20 cellular contexts compared by ENCODE assay signal in genomic region chr17:38658741-38659345, GRCh38. TPM values are rescaled to one million over a fixed set of nuclear protein-coding genes. Genes with fewer than 3 reads are reported as not detected.
DNase-seq lines count a peak whose midpoint lies in the region; FAIRE-seq and TF ChIP-seq lines count a peak whose summit lies in the region.
"Had no signal": no experiment of that assay in that cellular context is flagged by ENCODE, and none has a peak within 500 bp of the region (broad histone marks: within the 10 kb centered on the region; RNA-seq: fewer than 3 reads in every experiment).

No MANE protein-coding gene starts in this region.

- H3K18ac ChIP-seq in H1 (ENCODE audit: extremely low read depth, low read length) = no peak overlapping the region

- H3K4me1 ChIP-seq in H1 (replicated peaks in 1 of 4; ENCODE audit: control insufficient read depth in 3 of 4, insufficient read depth in 4 of 4, low read length in 3 of 4) = peaks cover 0 to 20% (median 6%) of the 10 kb centered on the region in 4 experiments; a peak in 6 of 7 replicates

- CTCF ChIA-PET in H1 (lab: Charles Lee; ENCODE audit: partially characterized antibody) = interaction anchor here (1.0 to 29.5 kb wide), 7 partner anchors 53 to 381 kb away, joined by 3 to 795 read pairs (median 181); partner anchors contain the start of gene SRCIN1

- H4K8ac ChIP-seq in H1 (ENCODE audit: extremely low read depth, insufficient read depth, low read length) = no peak overlapping the region; the same call in 1 of the 2 replicates

- no peaks in the 10 kb centered on the region for H4K20me1 ChIP-seq in H1 (replicated peaks in 1 of 2; ENCODE audit: control insufficient read depth in 1 of 2, insufficient read depth in 2 of 2, low read length in 2 of 2)

- POLR2A ChIA-PET in H1 (lab: Charles Lee; ENCODE audit: partially characterized antibody) = interaction anchor here (0.7 to 2.8 kb wide), 2 partner anchors 8 to 12 kb away, joined by 4 to 10 read pairs; no protein-coding TSS in a partner anchor

- no peak for TF ChIP-seq POLR2A in H1 (IDR thresholded peaks at IDR 0.05; ENCODE audit: control extremely low read depth in 1 of 2, low read depth in 2 of 2, low read length in 2 of 2)

- H3K27me3 ChIP-seq in H1 (replicated peaks in 1 of 4; ENCODE audit: control insufficient read depth in 3 of 4, extremely low read depth in 1 of 4, insufficient read depth in 3 of 4, low read length in 3 of 4) = peaks cover 0 to 3% (median 0%) of the 10 kb centered on the region in 4 experiments; a peak in 2 of 7 replicates

- H3K9me3 ChIP-seq in H1 (ENCODE audit: insufficient read depth in 2 of 2, low read depth in 1 of 2, low read length in 1 of 2) = no peaks in the 10 kb centered on the region
- H3K9me3 ChIP-seq: thoracic aorta had no signal

- no peak overlapping the region for H3K9ac ChIP-seq in H1 (replicated peaks in 1 of 4; ENCODE audit: extremely low read depth in 1 of 4, low read depth in 3 of 4, low read length in 3 of 4)

- TF ChIP-seq EP300 in H1 (IDR thresholded peaks at IDR 0.05; ENCODE audit: borderline replicate concordance in 1 of 2, low read depth in 2 of 2, low read length in 2 of 2) = no peak

- no peak overlapping the region for H3K27ac ChIP-seq in H1 (ENCODE audit: low read depth, low read length)
- H3K27ac ChIP-seq in temporal lobe (ENCODE audit: low read depth, low read length) = peak overlapping the region; percentile 93
- H3K27ac ChIP-seq: thoracic aorta, VCaP had no signal

- DNase-seq in SIG-M5 treated with dmso at 0.1 percent for 504 hours (lab: John Stamatoyannopoulos, UW; ENCODE audit: unreplicated experiment) (peak; percentile 36), SIG-M5 (lab: John Stamatoyannopoulos, UW) (no peak), NCI-H2029 (lab: John Stamatoyannopoulos, UW) (peak; percentile 62), H1 (ENCODE audit: low read depth in 1 of 2, low spot score in 2 of 2) (no peak), NCI-H1436 treated with DMSO at 0.1 percent for 48 hours (lab: John Stamatoyannopoulos, UW) (no peak), DMS 273 (lab: John Stamatoyannopoulos, UW; ENCODE audit: unreplicated experiment) (no peak)
- no peak for DNase-seq in stimulated activated CD4-positive, alpha-beta T cell treated with anti-CD3 and anti-CD28 coated beads, Interleukin-2, amount 100 ng/mL, for 48 hours
- DNase-seq: activated CD8-positive, alpha-beta memory T cell treated with anti-CD3 and anti-CD28 coated beads, Interleukin-2, amount 10 ng/mL, durations not matched to agents 7 days and 5 days; activated naive CD4-positive, alpha-beta T cell; CD8-positive, alpha-beta memory T cell; effector CD8-positive, alpha-beta T cell; GF-D8; MM.1S; naive thymus-derived CD4-positive, alpha-beta T cell had no signal

- WGBS in H1 (ENCODE audit: extremely low coverage in 1 of 2, insufficient coverage in 1 of 2, insufficient read length in 1 of 2, insufficient replicate concordance in 2 of 2, low coverage in 1 of 2, low lambda C conversion rate in 2 of 2, missing lambda C conversion rate in 1 of 2), 2 experiments = 93% methylated on average over 11 of the region's 13 CpGs; no CpG with 5 or more reads in 1 of the 2 experiments

- H3K23ac ChIP-seq in H1 (ENCODE audit: insufficient read length) = no peak overlapping the region

- no peak overlapping the region for H2BK5ac ChIP-seq in H1 (ENCODE audit: low read depth, low read length)

- no peak overlapping the region for H3K4me2 ChIP-seq in H1 (ENCODE audit: insufficient read depth in 1 of 2, low read depth in 2 of 2, low read length in 2 of 2)

- 0 out of 2 replicates have a peak overlapping the region, but pooled peaks have one; percentile 35 for H2BK12ac ChIP-seq in H1 (ENCODE audit: low read depth, low read length)

- no peak overlapping the region for H2BK20ac ChIP-seq in H1 (ENCODE audit: low read length)

- H2BK120ac ChIP-seq in H1 (replicated peaks; ENCODE audit: low read depth, low read length) = no peak overlapping the region

- H3K4me3 ChIP-seq in H1 (ENCODE audit: extremely low read depth in 1 of 4, insufficient read depth in 2 of 4, low read depth in 3 of 4, low read length in 4 of 4) = no peak overlapping the region
- H3K4me3 ChIP-seq: thoracic aorta had no signal

- no peak for TF ChIP-seq CTCF in H1 (IDR thresholded peaks at IDR 0.05; ENCODE audit: control extremely low read depth in 1 of 3, insufficient read depth in 1 of 3, low read depth in 1 of 3, low read length in 3 of 3)

- no peak overlapping the region for H4K91ac ChIP-seq in H1 (replicated peaks; ENCODE audit: insufficient read length, low read length)

- H3K36me3 ChIP-seq in H1 (ENCODE audit: control insufficient read depth in 2 of 4, insufficient read depth in 4 of 4, low read length in 3 of 4) = no peaks in the 10 kb centered on the region; a peak in 1 of 8 replicates
- H3K36me3 ChIP-seq: thoracic aorta had no signal

- no peaks in the 10 kb centered on the region for H3K79me2 ChIP-seq in H1 (ENCODE audit: control insufficient read depth in 1 of 2, insufficient read depth in 2 of 2, low read length in 2 of 2)

- H2AK5ac ChIP-seq in H1 (ENCODE audit: low read depth, low read length) = no peak overlapping the region

- no peak overlapping the region for H3K14ac ChIP-seq in H1 (ENCODE audit: insufficient read length)

- no peak for FAIRE-seq in H1 (lab: Jason Lieb, UNC)
- FAIRE-seq: A204.1, GM19239, HTR-8/SVneo had no signal

- H3K79me1 ChIP-seq in H1 (ENCODE audit: low read depth, low read length) = no peaks in the 10 kb centered on the region

- no peak overlapping the region for H3K56ac ChIP-seq in H1 (replicated peaks; ENCODE audit: insufficient read length, low read depth, low read length)

- no peak overlapping the region for H2AFZ ChIP-seq in H1 (ENCODE audit: low read length)

- no peak overlapping the region for H4K5ac ChIP-seq in H1 (ENCODE audit: insufficient read length, low read depth, low read length)

- no peaks in the 10 kb centered on the region for H3K23me2 ChIP-seq in H1 (ENCODE audit: low read depth, low read length)

- H2BK15ac ChIP-seq in H1 (ENCODE audit: low read length) = no peak overlapping the region

- TF ChIP-seq RAD21 in H1 (IDR thresholded peaks at IDR 0.05 in 1 of 2, conservative IDR thresholded peaks at IDR 0.05 in 1 of 2; ENCODE audit: low read depth in 2 of 2, low read length in 2 of 2) = no peak

- no peak overlapping the region for H3K4ac ChIP-seq in H1 (replicated peaks; ENCODE audit: insufficient read length, low read depth, low read length)

TF ChIP-seq in H1, 55 proteins besides CTCF, POLR2A, EP300 and RAD21 (continues in another document):
- no peak for TF ChIP-seq TCF12 (IDR thresholded peaks at IDR 0.05; ENCODE audit: low read depth, low read length)
- TF ChIP-seq MAX (IDR thresholded peaks at IDR 0.05) = no peak
- no peak for TF ChIP-seq HDAC2 (IDR thresholded peaks at IDR 0.05; ENCODE audit: borderline replicate concordance in 1 of 2, low read depth in 2 of 2, low read length in 2 of 2)
- no peak for TF ChIP-seq KDM4A (IDR thresholded peaks at IDR 0.05; ENCODE audit: low read depth, low read length, severe bottlenecking)
- no peak for TF ChIP-seq POU5F1 (IDR thresholded peaks at IDR 0.05; ENCODE audit: low read depth, low read length)
- TF ChIP-seq EGR1 (IDR thresholded peaks at IDR 0.05; ENCODE audit: borderline replicate concordance, low read depth, low read length) = no peak
- no peak for TF ChIP-seq SUZ12 (IDR thresholded peaks at IDR 0.05; ENCODE audit: low read length)
- TF ChIP-seq KDM1A (IDR thresholded peaks at IDR 0.05; ENCODE audit: borderline replicate concordance, low read length) = no peak
- no peak for TF ChIP-seq RXRA (IDR thresholded peaks at IDR 0.05; ENCODE audit: insufficient read depth, low read depth, low read length)
- no peak for TF ChIP-seq CTBP2 (IDR thresholded peaks at IDR 0.05; ENCODE audit: borderline replicate concordance, insufficient read depth, insufficient read length, low read length)
- TF ChIP-seq CEBPB (IDR thresholded peaks at IDR 0.05; ENCODE audit: low read depth, low read length) = no peak

RNA-seq across cellular contexts. Expression of gene EPOP, which starts 15.9 kb away (rescaled TPM):
- 3.3 and 4.0 TPM in 2 replicates for total RNA-seq in H1 (2021; fragmentation: NEBNext Ultra II Directional; extraction: Animal tissue kit (Norgen Biotek cat#: 25700))
- 1.5 and 2.1 TPM in 2 replicates for polyA plus RNA-seq in H1 (2011; rRNA removed)
- 2.1 TPM for polyA plus RNA-seq in H1 (2011; cell fraction: cytosol; rRNA removed)
- polyA plus RNA-seq in H1 (2011; cell fraction: nucleus; rRNA removed) = 2.2 TPM
- 4.3 to 5.9 TPM (median 5.2 TPM) in 4 replicates for polyA plus RNA-seq in H1 (2012, experiment 1 of 2)
- 5.1 TPM for polyA plus RNA-seq in H1 (2012, experiment 2 of 2)
- 1.3 TPM for polyA plus RNA-seq in H1 (2013, experiment 1 of 2)
- 1.3 TPM for polyA plus RNA-seq in H1 (2013, experiment 2 of 2)
- polyA minus RNA-seq in H1 (2011; rRNA and poly(A)+ RNA removed) = 0.78 and 1.5 TPM in 2 replicates
- polyA minus RNA-seq in H1 (2011; cell fraction: cytosol; rRNA and poly(A)+ RNA removed) = 1.8 TPM
- 2.2 TPM for polyA minus RNA-seq in H1 (2011; cell fraction: nucleus; rRNA and poly(A)+ RNA removed)
- 0.49 TPM for total RNA-seq in temporal lobe
- polyA plus RNA-seq: naive thymus-derived CD4-positive, alpha-beta T cell had no signal

RNA-seq across cellular contexts. Expression of gene MLLT6, which starts 46.2 kb away (rescaled TPM):
- 7.7 and 8.0 TPM in 2 replicates for total RNA-seq in H1 (2021; fragmentation: NEBNext Ultra II Directional; extraction: Animal tissue kit (Norgen Biotek cat#: 25700))
- polyA plus RNA-seq in H1 (2011; rRNA removed) = 6.5 and 7.7 TPM in 2 replicates
- polyA plus RNA-seq in H1 (2011; cell fraction: cytosol; rRNA removed) = 9.3 TPM
- polyA plus RNA-seq in H1 (2011; cell fraction: nucleus; rRNA removed) = 57.8 TPM
- polyA plus RNA-seq in H1 (2012, experiment 1 of 2) = 8.9 to 16.8 TPM (median 11.1 TPM) in 4 replicates
- 5.1 TPM for polyA plus RNA-seq in H1 (2012, experiment 2 of 2)
- 3.0 TPM for polyA plus RNA-seq in H1 (2013, experiment 1 of 2)
- polyA plus RNA-seq in H1 (2013, experiment 2 of 2) = 2.4 TPM
- 8.2 and 12.8 TPM in 2 replicates for polyA minus RNA-seq in H1 (2011; rRNA and poly(A)+ RNA removed)
- 6.0 TPM for polyA minus RNA-seq in H1 (2011; cell fraction: cytosol; rRNA and poly(A)+ RNA removed)
- 19.7 TPM for polyA minus RNA-seq in H1 (2011; cell fraction: nucleus; rRNA and poly(A)+ RNA removed)
- 20.4 TPM for total RNA-seq in temporal lobe

RNA-seq across cellular contexts. Expression of gene SRCIN1, which starts 53.1 kb away (rescaled TPM):
- 3.8 and 4.1 TPM in 2 replicates for total RNA-seq in H1 (2021; fragmentation: NEBNext Ultra II Directional; extraction: Animal tissue kit (Norgen Biotek cat#: 25700))
- 2.8 and 4.2 TPM in 2 replicates for polyA plus RNA-seq in H1 (2011; rRNA removed)
- polyA plus RNA-seq in H1 (2011; cell fraction: cytosol; rRNA removed) = 2.3 TPM
- 14.3 TPM for polyA plus RNA-seq in H1 (2011; cell fraction: nucleus; rRNA removed)
- polyA plus RNA-seq in H1 (2012, experiment 1 of 2) = 5.2 to 6.7 TPM (median 6.1 TPM) in 4 replicates
- polyA plus RNA-seq in H1 (2012, experiment 2 of 2) = 2.0 TPM
- 1.7 TPM for polyA plus RNA-seq in H1 (2013, experiment 1 of 2)
- 1.3 TPM for polyA plus RNA-seq in H1 (2013, experiment 2 of 2)
- polyA minus RNA-seq in H1 (2011; rRNA and poly(A)+ RNA removed) = 2.0 and 3.7 TPM in 2 replicates
- 5.5 TPM for polyA minus RNA-seq in H1 (2011; cell fraction: cytosol; rRNA and poly(A)+ RNA removed)
- polyA minus RNA-seq in H1 (2011; cell fraction: nucleus; rRNA and poly(A)+ RNA removed) = 9.6 TPM
- total RNA-seq in temporal lobe = 29.0 TPM
- total RNA-seq: thoracic aorta had no signal
- polyA plus RNA-seq: CD8-positive, alpha-beta memory T cell; naive thymus-derived CD4-positive, alpha-beta T cell had no signal

Comparison
In these comparisons a context has a peak if more than half of its experiments do, and no peak if none do; other contexts are left out.
1. DNase-seq: peak in SIG-M5 treated with dmso at 0.1 percent for 504 hours (single experiment) and NCI-H2029 (single experiment); none in SIG-M5 (single experiment), H1 (0 of 2), NCI-H1436 treated with DMSO at 0.1 percent for 48 hours (single experiment), stimulated activated CD4-positive, alpha-beta T cell treated with anti-CD3 and anti-CD28 coated beads, Interleukin-2, amount 100 ng/mL, for 48 hours (0 of 2) and DMS 273 (single experiment).